In the genomic region with DNA sequence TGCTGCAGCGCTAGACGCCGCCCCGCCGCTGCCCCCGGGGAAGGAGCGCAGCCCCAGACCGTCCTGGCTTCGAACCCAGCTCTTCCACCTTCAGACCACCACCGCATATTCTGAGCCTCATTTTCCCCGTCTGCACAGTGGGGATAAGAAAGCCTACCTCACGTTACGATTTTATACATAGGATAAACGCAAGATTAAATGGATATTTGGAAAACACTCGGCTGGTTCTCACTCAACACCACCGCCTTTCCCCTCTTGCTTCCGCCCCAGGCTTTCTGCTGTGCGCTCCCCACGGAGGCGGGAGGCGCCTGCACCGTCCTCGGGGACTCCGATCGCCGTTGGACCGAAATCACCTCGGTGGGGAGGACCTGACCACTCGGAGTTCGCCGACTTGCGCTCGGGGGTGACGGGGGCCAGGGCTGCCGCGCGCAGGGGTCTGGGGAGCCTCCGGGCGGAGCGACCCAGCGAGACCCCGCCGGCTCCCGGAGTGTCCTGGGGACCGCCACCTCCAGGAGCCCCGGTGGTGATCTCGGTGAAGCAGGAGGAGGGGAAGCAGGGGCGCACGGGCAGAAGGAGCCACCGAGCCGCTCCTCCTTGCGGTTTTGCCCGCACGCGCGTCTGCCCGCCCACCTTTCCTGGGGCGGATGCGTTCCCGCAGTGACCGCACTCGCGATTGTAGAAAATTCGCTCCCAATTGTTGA, we compare ENCODE assay signal across 9 cellular contexts. TPM values are rescaled to one million over a fixed set of nuclear protein-coding genes. Genes with fewer than 3 reads are reported as not detected.
DNase-seq lines count a peak whose midpoint lies in the region; ATAC-seq, FAIRE-seq and TF ChIP-seq lines count a peak whose summit lies in the region.
"Had no signal": no experiment of that assay in that cellular context is flagged by ENCODE, and none has a peak within 500 bp of the region (broad histone marks: within the 10 kb centered on the region; RNA-seq: fewer than 3 reads in every experiment).

No MANE protein-coding gene starts in this region.

- H3K4me1 Mint-ChIP-seq in brain = peaks cover 62% of the 10 kb centered on the region

- no peaks in the 10 kb centered on the region for H3K79me2 ChIP-seq in keratinocyte (ENCODE audit: control insufficient read depth, insufficient read depth, low read length)

- peak overlapping the region; percentile 84 for H3K9ac ChIP-seq in keratinocyte (ENCODE audit: control insufficient read depth, extremely low read depth, insufficient read depth, low read length)

- no peaks in the 10 kb centered on the region for H3K27me3 ChIP-seq in keratinocyte (ENCODE audit: control insufficient read depth, extremely low read depth, insufficient read depth, low read length)

- H3K4me3 ChIP-seq in keratinocyte (ENCODE audit: control insufficient read depth in 2 of 3, extremely low read depth in 1 of 3, insufficient read depth in 2 of 3, low read depth in 1 of 3, low read length in 3 of 3) = peak overlapping the region; percentile 64 to 91 (median 82)

- H3K9me3 Mint-ChIP-seq in brain = peaks cover 0 to 6% (median 0%) of the 10 kb centered on the region in 5 experiments

- no peak for FAIRE-seq in keratinocyte (lab: Jason Lieb, UNC)
- FAIRE-seq: G401.6 had no signal

- H3K27me3 Mint-ChIP-seq in brain = peaks cover 4% of the 10 kb centered on the region

- dilution Hi-C loops in keratinocyte (cut with MboI; ENCODE audit: extremely low pct_ligation_motif_present, low sequenced_read_pairs) = no loop called here

- H3K36me3 ChIP-seq in keratinocyte (ENCODE audit: control insufficient read depth in 2 of 2, extremely low read depth in 1 of 2, insufficient read depth in 2 of 2, low read length in 2 of 2) = no peaks in the 10 kb centered on the region

- H3K4me1 ChIP-seq in keratinocyte (ENCODE audit: control insufficient read depth, extremely low read depth, insufficient read depth, low read length) = peaks cover 15% of the 10 kb centered on the region

- no peaks in the 10 kb centered on the region for H4K20me1 ChIP-seq in keratinocyte (ENCODE audit: control insufficient read depth, extremely low read depth, insufficient read depth, low read length)

- H3K27ac ChIP-seq in keratinocyte (ENCODE audit: control insufficient read depth, insufficient read depth, low read length) = peak overlapping the region; percentile 71

- peak overlapping the region; percentile 97 for H2AFZ ChIP-seq in keratinocyte (ENCODE audit: control insufficient read depth, low read length)

- no peaks in the 10 kb centered on the region for H3K9me3 ChIP-seq in keratinocyte (ENCODE audit: control insufficient read depth, low read depth, low read length)

- peak; percentile 43 for DNase-seq in NCI-H2227 (lab: John Stamatoyannopoulos, UW; ENCODE audit: unreplicated experiment)
- no peak for DNase-seq in NCI-H2227 treated with DMSO at 0.1 percent for 48 hours (lab: John Stamatoyannopoulos, UW)
- peak in 4 of 5 experiments; percentile 25 to 75 (median 60) for DNase-seq in T-helper 2 cell
- no peak for DNase-seq in keratinocyte (ENCODE audit: low read depth, low spot score)
- DNase-seq in stimulated activated CD4-positive, alpha-beta T cell treated with anti-CD3 and anti-CD28 coated beads, Interleukin-4, amount 100 ng/mL, for 1 hour = peak; percentile 56

- H3K4me3 Mint-ChIP-seq in brain = peak overlapping the region; percentile 92 to 95 (median 94)

- H3K4me2 ChIP-seq in keratinocyte (ENCODE audit: control insufficient read depth, extremely low read depth, insufficient read depth, low read depth, low read length) = peak overlapping the region; percentile 93

- peak overlapping the region; percentile 83 to 96 (median 95) for H3K27ac Mint-ChIP-seq in brain

- ATAC-seq in HG03135 (IDR thresholded peaks at IDR 0.05; ENCODE audit: unreplicated experiment) = peak; percentile 10
- no peak for ATAC-seq in HG02970 (IDR thresholded peaks at IDR 0.05; ENCODE audit: low FRiP score, unreplicated experiment)

- H3K9me1 ChIP-seq in keratinocyte (ENCODE audit: control insufficient read depth, extremely low read depth, insufficient read depth, low read length) = no peaks in the 10 kb centered on the region

- TF ChIP-seq CTCF in brain (conservative IDR thresholded peaks at IDR 0.05) (no peak), keratinocyte (optimal IDR thresholded peaks at IDR 0.05 in 1 of 3, IDR thresholded peaks at IDR 0.05 in 1 of 3, conservative IDR thresholded peaks at IDR 0.05 in 1 of 3; ENCODE audit: extremely low read depth in 1 of 3, insufficient read depth in 2 of 3, low read length in 3 of 3) (no peak)

- H3K36me3 Mint-ChIP-seq in brain = no peaks in the 10 kb centered on the region

RNA-seq across cellular contexts. Expression of a gene that starts 4.0 kb away (rescaled TPM):
- 1.5 TPM for polyA plus RNA-seq in brain (ENCODE audit: insufficient read depth, low read depth, low replicate concordance)
- 0.04 TPM in 2 of 3 replicates, not detected in the other for polyA plus RNA-seq in keratinocyte
- not detected for polyA plus RNA-seq in keratinocyte (2011; ENCODE audit: low read depth)
- 0.05 TPM in 1 of 2 replicates, not detected in the other for polyA plus RNA-seq in keratinocyte (2011; cell fraction: cytosol; rRNA removed)
- polyA plus RNA-seq in keratinocyte (2011; cell fraction: nucleus; rRNA removed) = 0.06 and 0.11 TPM in 2 replicates
- polyA plus RNA-seq in keratinocyte (2012; ENCODE audit: low replicate concordance) = 0.17 TPM in 2 replicates
- polyA minus RNA-seq in keratinocyte = 0.10 to 0.13 TPM in 2 of 3 replicates, not detected in the other
- not detected for polyA minus RNA-seq in keratinocyte (2011; cell fraction: cytosol; rRNA and poly(A)+ RNA removed)
- polyA minus RNA-seq in keratinocyte (2011; cell fraction: nucleus; rRNA and poly(A)+ RNA removed) = 0.21 and 0.23 TPM in 2 replicates

Comparison
In these comparisons a context has a peak if more than half of its experiments do, and no peak if none do; other contexts are left out.
1. DNase-seq: peak in NCI-H2227 (single experiment), T-helper 2 cell (4 of 5) and stimulated activated CD4-positive, alpha-beta T cell treated with anti-CD3 and anti-CD28 coated beads, Interleukin-4, amount 100 ng/mL, for 1 hour (single experiment); none in NCI-H2227 treated with DMSO at 0.1 percent for 48 hours (single experiment) and keratinocyte (single experiment).